In the genomic region with DNA sequence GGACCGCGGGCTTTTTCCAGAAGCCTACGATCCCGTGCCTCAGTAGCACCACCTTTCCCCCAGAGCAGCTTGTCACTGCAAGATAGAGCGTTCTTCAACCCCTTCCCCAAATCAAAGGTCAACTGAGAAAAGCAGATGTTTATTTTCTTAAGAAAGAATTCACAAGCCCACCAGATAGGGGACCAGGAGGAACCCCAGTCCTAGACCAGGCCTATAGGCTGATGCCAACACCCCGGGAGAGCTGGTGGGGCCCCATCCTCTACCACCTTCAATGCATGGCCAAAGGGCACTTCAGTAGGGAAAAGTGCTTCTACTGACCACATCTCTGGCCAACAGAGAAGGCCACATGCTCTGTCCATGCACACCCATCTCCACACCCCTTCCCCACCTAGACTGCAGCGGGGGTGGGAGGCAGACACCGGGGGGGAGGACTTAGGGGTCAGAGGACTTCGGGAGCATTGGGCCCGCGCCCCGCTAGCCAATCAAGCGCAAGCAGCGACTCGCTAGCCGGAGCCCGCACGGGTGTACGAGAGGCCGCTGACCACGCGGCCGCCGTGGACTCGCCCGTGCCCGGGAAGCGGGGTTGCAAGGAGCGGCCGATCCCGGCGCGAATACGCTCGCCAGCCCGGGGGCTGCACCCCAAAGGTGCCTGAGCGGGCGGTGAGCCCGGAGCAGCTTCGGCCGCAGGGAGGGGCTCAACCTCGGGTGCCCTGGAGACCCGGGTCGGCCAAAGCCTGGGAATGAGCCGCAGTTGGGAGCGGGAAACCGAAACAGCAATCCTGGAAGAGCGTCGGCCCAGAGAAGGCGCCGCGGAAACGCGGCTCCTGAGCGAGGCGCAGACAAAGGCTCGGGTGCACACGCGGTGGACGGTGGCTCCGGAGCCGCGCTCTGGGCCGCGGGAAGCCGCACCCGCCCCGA, we compare ENCODE assay signal across 10 cellular contexts. TPM values are rescaled to one million over a fixed set of nuclear protein-coding genes. Genes with fewer than 3 reads are reported as not detected.
DNase-seq lines count a peak whose midpoint lies in the region; ATAC-seq and TF ChIP-seq lines count a peak whose summit lies in the region.
"Had no signal": no experiment of that assay in that cellular context is flagged by ENCODE, and none has a peak within 500 bp of the region (broad histone marks: within the 10 kb centered on the region; RNA-seq: fewer than 3 reads in every experiment).

No MANE protein-coding gene starts in this region.

- H3K4me3 ChIP-seq in H7 (ENCODE audit: insufficient read depth, low read depth, low read length) (peak overlapping the region; percentile 50), astrocyte of the spinal cord (ENCODE audit: low read depth, low read length) (peak overlapping the region; percentile 39), skeletal muscle satellite cell (ENCODE audit: low read length) (peak overlapping the region; percentile 83)

- no peak overlapping the region for H3K27ac Mint-ChIP-seq in naive thymus-derived CD8-positive, alpha-beta T cell

- DNase-seq in H7, result peak; percentile 82
- DNase-seq in astrocyte of the spinal cord (ENCODE audit: low read depth, low spot score), result no peak
- peak; percentile 50 for DNase-seq in iPS-NIHi11 (ENCODE audit: low spot score)
- no peak for DNase-seq in stimulated activated naive CD4-positive, alpha-beta T cell treated with Interleukin-2 at 50 U/mL for 16 hours (lab: John Stamatoyannopoulos, UW)
- DNase-seq in SKM-1 (lab: John Stamatoyannopoulos, UW; ENCODE audit: unreplicated experiment), result no peak
- DNase-seq in naive thymus-derived CD8-positive, alpha-beta T cell, result no peak
- no peak for DNase-seq in RPMI8226
- DNase-seq: NCI-H82 had no signal

- H3K9ac ChIP-seq in skeletal muscle satellite cell (ENCODE audit: low read depth, low read length), result peak overlapping the region; percentile 84

- peaks cover 27 to 47% (median 36%) of the 10 kb centered on the region in 5 donors for H3K27me3 Mint-ChIP-seq in naive thymus-derived CD8-positive, alpha-beta T cell

- H3K4me3 Mint-ChIP-seq in naive thymus-derived CD8-positive, alpha-beta T cell, result peak overlapping the region in 3 of 10 donors; percentile 23 to 57 (median 52)

- peaks cover 0 to 4% (median 0%) of the 10 kb centered on the region in 9 donors for H3K9me3 Mint-ChIP-seq in naive thymus-derived CD8-positive, alpha-beta T cell

- H3K4me1 ChIP-seq in skeletal muscle satellite cell (ENCODE audit: control insufficient read depth, insufficient read depth, low read length), result peaks cover 21% of the 10 kb centered on the region

- H3K27me3 ChIP-seq in H7 (ENCODE audit: control insufficient read depth, insufficient read depth, low read length), result peaks cover 63% of the 10 kb centered on the region
- H3K27me3 ChIP-seq in skeletal muscle satellite cell (ENCODE audit: control insufficient read depth, insufficient read depth, low read length), result peaks cover 7% of the 10 kb centered on the region

- ATAC-seq in naive thymus-derived CD8-positive, alpha-beta T cell, result no peak

- POLR2A ChIA-PET in naive thymus-derived CD8-positive, alpha-beta T cell (lab: Charles Lee), result no interaction called here

- H3K4me2 ChIP-seq in skeletal muscle satellite cell (ENCODE audit: low read length), result peak overlapping the region; percentile 96

- peaks cover 0 to 12% (median 6%) of the 10 kb centered on the region in 4 donors for H3K4me1 Mint-ChIP-seq in naive thymus-derived CD8-positive, alpha-beta T cell

- no peak for TF ChIP-seq CTCF in astrocyte of the spinal cord (IDR thresholded peaks at IDR 0.05; ENCODE audit: low read depth, low read length)

- no peaks in the 10 kb centered on the region for H3K9me3 ChIP-seq in skeletal muscle satellite cell (replicated peaks; ENCODE audit: low read length)

- peaks cover 0 to 4% (median 2%) of the 10 kb centered on the region in 3 donors for H3K36me3 Mint-ChIP-seq in naive thymus-derived CD8-positive, alpha-beta T cell

- H3K36me3 ChIP-seq in H7 (replicated peaks; ENCODE audit: control insufficient read depth, insufficient read depth, low read length) (no peaks in the 10 kb centered on the region), skeletal muscle satellite cell (ENCODE audit: insufficient read depth, low read length) (no peaks in the 10 kb centered on the region)

- in situ Hi-C loops in astrocyte of the spinal cord (cut with HindIII; ENCODE audit: low sequenced_read_pairs), result no loop called here

RNA-seq across cellular contexts. Expression of a gene that starts 2.8 kb away (rescaled TPM):
- 1.1 and 1.6 TPM in 2 replicates for total RNA-seq in H7 (2014; rRNA removed; shearing (Covaris generic))
- total RNA-seq in skeletal muscle satellite cell (2012; rRNA removed), result 0.76 and 1.3 TPM in 2 replicates
- total RNA-seq in naive thymus-derived CD8-positive, alpha-beta T cell, result not detected
- polyA plus RNA-seq in naive thymus-derived CD8-positive, alpha-beta T cell, result not detected
- total RNA-seq: activated CD8-positive, alpha-beta memory T cell treated with anti-CD3 and anti-CD28 coated beads for 36 hours had no signal

Comparison
In these comparisons a context has a peak if more than half of its experiments do, and no peak if none do; other contexts are left out.
1. DNase-seq: peak in H7 (single experiment) and iPS-NIHi11 (single experiment); none in astrocyte of the spinal cord (single experiment), stimulated activated naive CD4-positive, alpha-beta T cell treated with Interleukin-2 at 50 U/mL for 16 hours (single experiment), SKM-1 (single experiment), naive thymus-derived CD8-positive, alpha-beta T cell (0 of 10) and RPMI8226 (single experiment).
2. Peak in every context shown above with its lines, with median percentiles within 50 percentile points of each other: H3K4me3 ChIP-seq.